1 cellular context compared by ENCODE assay signal in the genomic region with DNA sequence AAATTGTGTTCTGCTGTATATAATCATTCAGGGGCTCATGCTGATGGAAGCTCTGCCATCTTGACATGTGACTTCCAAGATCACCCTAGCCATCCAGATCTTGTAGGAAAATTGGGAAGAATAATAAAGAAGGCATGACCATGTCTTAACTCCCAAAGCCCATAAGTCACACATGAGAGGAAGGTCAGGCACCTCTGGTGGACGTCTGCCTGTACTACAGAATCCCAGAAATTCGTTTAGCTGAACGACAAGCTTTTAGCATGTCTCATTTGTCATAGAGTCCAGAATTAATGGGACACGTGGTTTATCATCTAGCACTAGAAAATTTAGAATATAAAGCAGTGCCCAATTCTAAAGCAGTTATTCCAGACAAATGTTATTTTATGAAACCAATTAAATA.
TF ChIP-seq lines count a peak whose summit lies in the region.

No MANE protein-coding gene starts in this region.

TF ChIP-seq in GM23338, 12 proteins besides CTCF, POLR2A, EP300 and RAD21 (continued from another document):
- TF ChIP-seq, protein P1, sequence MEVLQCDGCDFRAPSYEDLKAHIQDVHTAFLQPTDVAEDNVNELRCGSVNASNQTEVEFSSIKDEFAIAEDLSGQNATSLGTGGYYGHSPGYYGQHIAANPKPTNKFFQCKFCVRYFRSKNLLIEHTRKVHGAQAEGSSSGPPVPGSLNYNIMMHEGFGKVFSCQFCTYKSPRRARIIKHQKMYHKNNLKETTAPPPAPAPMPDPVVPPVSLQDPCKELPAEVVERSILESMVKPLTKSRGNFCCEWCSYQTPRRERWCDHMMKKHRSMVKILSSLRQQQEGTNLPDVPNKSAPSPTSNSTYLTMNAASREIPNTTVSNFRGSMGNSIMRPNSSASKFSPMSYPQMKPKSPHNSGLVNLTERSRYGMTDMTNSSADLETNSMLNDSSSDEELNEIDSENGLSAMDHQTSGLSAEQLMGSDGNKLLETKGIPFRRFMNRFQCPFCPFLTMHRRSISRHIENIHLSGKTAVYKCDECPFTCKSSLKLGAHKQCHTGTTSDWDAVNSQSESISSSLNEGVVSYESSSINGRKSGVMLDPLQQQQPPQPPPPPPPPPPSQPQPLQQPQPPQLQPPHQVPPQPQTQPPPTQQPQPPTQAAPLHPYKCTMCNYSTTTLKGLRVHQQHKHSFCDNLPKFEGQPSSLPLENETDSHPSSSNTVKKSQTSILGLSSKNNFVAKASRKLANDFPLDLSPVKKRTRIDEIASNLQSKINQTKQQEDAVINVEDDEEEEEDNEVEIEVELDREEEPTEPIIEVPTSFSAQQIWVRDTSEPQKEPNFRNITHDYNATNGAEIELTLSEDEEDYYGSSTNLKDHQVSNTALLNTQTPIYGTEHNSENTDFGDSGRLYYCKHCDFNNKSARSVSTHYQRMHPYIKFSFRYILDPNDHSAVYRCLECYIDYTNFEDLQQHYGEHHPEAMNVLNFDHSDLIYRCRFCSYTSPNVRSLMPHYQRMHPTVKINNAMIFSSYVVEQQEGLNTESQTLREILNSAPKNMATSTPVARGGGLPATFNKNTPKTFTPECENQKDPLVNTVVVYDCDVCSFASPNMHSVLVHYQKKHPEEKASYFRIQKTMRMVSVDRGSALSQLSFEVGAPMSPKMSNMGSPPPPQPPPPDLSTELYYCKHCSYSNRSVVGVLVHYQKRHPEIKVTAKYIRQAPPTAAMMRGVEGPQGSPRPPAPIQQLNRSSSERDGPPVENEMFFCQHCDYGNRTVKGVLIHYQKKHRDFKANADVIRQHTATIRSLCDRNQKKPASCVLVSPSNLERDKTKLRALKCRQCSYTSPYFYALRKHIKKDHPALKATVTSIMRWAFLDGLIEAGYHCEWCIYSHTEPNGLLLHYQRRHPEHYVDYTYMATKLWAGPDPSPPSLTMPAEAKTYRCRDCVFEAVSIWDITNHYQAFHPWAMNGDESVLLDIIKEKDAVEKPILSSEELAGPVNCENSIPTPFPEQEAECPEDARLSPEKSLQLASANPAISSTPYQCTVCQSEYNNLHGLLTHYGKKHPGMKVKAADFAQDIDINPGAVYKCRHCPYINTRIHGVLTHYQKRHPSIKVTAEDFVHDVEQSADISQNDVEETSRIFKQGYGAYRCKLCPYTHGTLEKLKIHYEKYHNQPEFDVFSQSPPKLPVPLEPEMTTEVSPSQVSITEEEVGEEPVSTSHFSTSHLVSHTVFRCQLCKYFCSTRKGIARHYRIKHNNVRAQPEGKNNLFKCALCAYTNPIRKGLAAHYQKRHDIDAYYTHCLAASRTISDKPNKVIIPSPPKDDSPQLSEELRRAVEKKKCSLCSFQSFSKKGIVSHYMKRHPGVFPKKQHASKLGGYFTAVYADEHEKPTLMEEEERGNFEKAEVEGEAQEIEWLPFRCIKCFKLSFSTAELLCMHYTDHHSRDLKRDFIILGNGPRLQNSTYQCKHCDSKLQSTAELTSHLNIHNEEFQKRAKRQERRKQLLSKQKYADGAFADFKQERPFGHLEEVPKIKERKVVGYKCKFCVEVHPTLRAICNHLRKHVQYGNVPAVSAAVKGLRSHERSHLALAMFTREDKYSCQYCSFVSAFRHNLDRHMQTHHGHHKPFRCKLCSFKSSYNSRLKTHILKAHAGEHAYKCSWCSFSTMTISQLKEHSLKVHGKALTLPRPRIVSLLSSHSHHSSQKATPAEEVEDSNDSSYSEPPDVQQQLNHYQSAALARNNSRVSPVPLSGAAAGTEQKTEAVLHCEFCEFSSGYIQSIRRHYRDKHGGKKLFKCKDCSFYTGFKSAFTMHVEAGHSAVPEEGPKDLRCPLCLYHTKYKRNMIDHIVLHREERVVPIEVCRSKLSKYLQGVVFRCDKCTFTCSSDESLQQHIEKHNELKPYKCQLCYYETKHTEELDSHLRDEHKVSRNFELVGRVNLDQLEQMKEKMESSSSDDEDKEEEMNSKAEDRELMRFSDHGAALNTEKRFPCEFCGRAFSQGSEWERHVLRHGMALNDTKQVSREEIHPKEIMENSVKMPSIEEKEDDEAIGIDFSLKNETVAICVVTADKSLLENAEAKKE (CRISPR knock-in tag; IDR thresholded peaks at IDR 0.05): no peak
- no peak for TF ChIP-seq CREB1 (CRISPR knock-in tag; IDR thresholded peaks at IDR 0.05; ENCODE audit: low read depth)
